Comparison of ENCODE assay signal across 9 cellular contexts in genomic region chr22:37563153-37564081, GRCh38. TPM values are rescaled to one million over a fixed set of nuclear protein-coding genes. Genes with fewer than 3 reads are reported as not detected.
DNase-seq lines count a peak whose midpoint lies in the region; ATAC-seq and TF ChIP-seq lines count a peak whose summit lies in the region.
"Had no signal": no experiment of that assay in that cellular context is flagged by ENCODE, and none has a peak within 500 bp of the region (broad histone marks: within the 10 kb centered on the region; RNA-seq: fewer than 3 reads in every experiment).

No MANE protein-coding gene starts in this region.

- H3K27me3 Mint-ChIP-seq in activated T-helper 2 cell treated with anti-CD3 and anti-CD28 coated beads, Interferon-gamma antibody, Interleukin-2, Interleukin-4, amounts not matched to agents 10 μg/mL and 5 μg/mL and 100 μg/mL, durations not matched to agents 14 hours and 24 hours and 36 hours (ENCODE audit: low read depth), result peaks cover 45% of the 10 kb centered on the region

- no peak overlapping the region for H3K4me3 Mint-ChIP-seq in activated T-helper 2 cell treated with anti-CD3 and anti-CD28 coated beads, Interferon-gamma antibody, Interleukin-2, Interleukin-4, amounts not matched to agents 10 μg/mL and 5 μg/mL and 100 μg/mL, durations not matched to agents 14 hours and 24 hours and 36 hours (ENCODE audit: low read depth)

- TF ChIP-seq CTCF in breast epithelium (IDR thresholded peaks at IDR 0.05), result no peak
- TF ChIP-seq CTCF in left lung (IDR thresholded peaks at IDR 0.05), result no peak
- no peak for TF ChIP-seq CTCF in testis (IDR thresholded peaks at IDR 0.05)

- H3K27me3 ChIP-seq in breast epithelium (no peaks in the 10 kb centered on the region), left lung (peaks cover 0 to 61% of the 10 kb centered on the region in 2 donors), testis (no peaks in the 10 kb centered on the region)

- H3K36me3 ChIP-seq in breast epithelium, result no peaks in the 10 kb centered on the region
- H3K36me3 ChIP-seq in left lung, result peaks cover 0 to 28% of the 10 kb centered on the region in 2 donors
- H3K36me3 ChIP-seq in testis (ENCODE audit: low read depth, missing control alignments), result no peaks in the 10 kb centered on the region
- H3K36me3 ChIP-seq: neutrophil had no signal

- H3K4me1 ChIP-seq in breast epithelium (peaks cover 7 to 40% of the 10 kb centered on the region in 2 donors), left lung (peaks cover 50 to 91% of the 10 kb centered on the region in 2 donors), testis (peaks cover 51% of the 10 kb centered on the region)

- intact Hi-C loops in breast epithelium (cut with DNase I; ENCODE audit: low total_unique reads), result no loop called here
- intact Hi-C loops in left lung (cut with DNase I), result no loop called here
- intact Hi-C loops in testis (cut with DNase I; ENCODE audit: low total_unique reads), result no loop called here
- intact Hi-C loops in activated T-helper 2 cell treated with anti-CD3 and anti-CD28 coated beads, Interferon-gamma antibody, Interleukin-2, Interleukin-4, amounts not matched to agents 10 μg/mL and 5 μg/mL and 100 μg/mL, durations not matched to agents 14 hours and 24 hours and 36 hours (cut with micrococcal nuclease), result no loop called here

- 44 to 49% methylated on average over 14 of the region's 14 CpGs for WGBS in testis, 2 donors

- H3K27ac ChIP-seq in breast epithelium (peak overlapping the region; percentile 97 to 99), left lung (peak overlapping the region; percentile 90 to 98), testis (peak overlapping the region; percentile 56 to 80)
- H3K27ac ChIP-seq: neutrophil had no signal

- H3K4me3 ChIP-seq in breast epithelium (peak overlapping the region in 2 of 3 donors; percentile 11 to 77), left lung (peak overlapping the region in 1 of 2 donors; percentile 66), testis (no peak overlapping the region)

- H3K9me3 Mint-ChIP-seq in activated T-helper 2 cell treated with anti-CD3 and anti-CD28 coated beads, Interferon-gamma antibody, Interleukin-2, Interleukin-4, amounts not matched to agents 10 μg/mL and 5 μg/mL and 100 μg/mL, durations not matched to agents 14 hours and 24 hours and 36 hours, result no peaks in the 10 kb centered on the region

- ATAC-seq in left lung, result peak; percentile 22
- ATAC-seq in HG02970 (IDR thresholded peaks at IDR 0.05; ENCODE audit: low FRiP score, unreplicated experiment), result no peak

- H3K36me3 Mint-ChIP-seq in activated T-helper 2 cell treated with anti-CD3 and anti-CD28 coated beads, Interferon-gamma antibody, Interleukin-2, Interleukin-4, amounts not matched to agents 10 μg/mL and 5 μg/mL and 100 μg/mL, durations not matched to agents 14 hours and 24 hours and 36 hours (ENCODE audit: low read depth), result no peaks in the 10 kb centered on the region

- DNase-seq in HT-29 (ENCODE audit: low spot score) (peak; percentile 77), breast epithelium (ENCODE audit: low spot score in 2 of 2) (peak; percentile 90 to 92), left lung (peak in 1 of 2 donors; percentile 78), testis (peak; percentile 90), GM19238 (ENCODE audit: insufficient read length, low spot score) (no peak), NCI-H1417 (lab: John Stamatoyannopoulos, UW) (no peak)
- DNase-seq in activated T-helper 2 cell treated with anti-CD3 and anti-CD28 coated beads, Interferon-gamma antibody, Interleukin-2, Interleukin-4, amounts not matched to agents 10 μg/mL and 5 μg/mL and 100 μg/mL, durations not matched to agents 14 hours and 24 hours and 36 hours (ENCODE audit: low spot score), result no peak

- no peak for TF ChIP-seq POLR2A in breast epithelium (IDR thresholded peaks at IDR 0.05)
- no peak for TF ChIP-seq POLR2A in testis (IDR thresholded peaks at IDR 0.05)

- no peaks in the 10 kb centered on the region for H3K9me3 ChIP-seq in breast epithelium
- H3K9me3 ChIP-seq in left lung, result no peaks in the 10 kb centered on the region
- no peaks in the 10 kb centered on the region for H3K9me3 ChIP-seq in testis
- H3K9me3 ChIP-seq: neutrophil had no signal

- H3K4me1 Mint-ChIP-seq in activated T-helper 2 cell treated with anti-CD3 and anti-CD28 coated beads, Interferon-gamma antibody, Interleukin-2, Interleukin-4, amounts not matched to agents 10 μg/mL and 5 μg/mL and 100 μg/mL, durations not matched to agents 14 hours and 24 hours and 36 hours (ENCODE audit: low read depth), result peaks cover 21% of the 10 kb centered on the region

- H3K27ac Mint-ChIP-seq in activated T-helper 2 cell treated with anti-CD3 and anti-CD28 coated beads, Interferon-gamma antibody, Interleukin-2, Interleukin-4, amounts not matched to agents 10 μg/mL and 5 μg/mL and 100 μg/mL, durations not matched to agents 14 hours and 24 hours and 36 hours, result no peak overlapping the region

RNA-seq across cellular contexts. Expression of gene CDC42EP1, which starts 3.1 kb away (rescaled TPM):
- 62.3 and 68.7 TPM in 2 replicates for total RNA-seq in HT-29 (2014; rRNA removed; shearing (Covaris generic))
- 10 to 100 TPM; 13.8 to 43.0 (median 29.8) TPM for total RNA-seq in breast epithelium
- 10 to 100 TPM; 74.0 to 84.3 TPM for total RNA-seq in left lung
- total RNA-seq in testis, result 10 to 100 TPM; 73.9 to 87.4 TPM
- 49.0 TPM for polyA plus RNA-seq in testis (ENCODE audit: insufficient read depth, low read depth, low replicate concordance)
- total RNA-seq in activated T-helper 2 cell treated with anti-CD3 and anti-CD28 coated beads, Interferon-gamma antibody, Interleukin-2, Interleukin-4, amounts not matched to agents 10 μg/mL and 5 μg/mL and 100 μg/mL, durations not matched to agents 14 hours and 24 hours and 36 hours, result 0.74 and 1.1 TPM in 2 replicates

RNA-seq across cellular contexts. Expression of gene LGALS2, which starts 16.5 kb away (rescaled TPM):
- total RNA-seq in HT-29 (2014; rRNA removed; shearing (Covaris generic)), result 11.1 and 13.0 TPM in 2 replicates
- total RNA-seq in breast epithelium (under 1 TPM in 2 of 3 donors, not detected in 1; 0.80 to 0.88 TPM), left lung (under 1 TPM in 1 of 2 donors, not detected in 1; 0.61 TPM), testis (not detected)
- 8.1 TPM for polyA plus RNA-seq in testis (ENCODE audit: insufficient read depth, low read depth, low replicate concordance)
- total RNA-seq in activated T-helper 2 cell treated with anti-CD3 and anti-CD28 coated beads, Interferon-gamma antibody, Interleukin-2, Interleukin-4, amounts not matched to agents 10 μg/mL and 5 μg/mL and 100 μg/mL, durations not matched to agents 14 hours and 24 hours and 36 hours, result not detected in 2 replicates

RNA-seq across cellular contexts. Expression of gene CARD10, which starts 44.2 kb away (rescaled TPM):
- total RNA-seq in HT-29 (2014; rRNA removed; shearing (Covaris generic)), result 32.7 and 50.4 TPM in 2 replicates
- total RNA-seq in breast epithelium, result 10 to 100 TPM in 2 of 3 donors, 1 to 10 TPM in 1; 2.9 to 12.1 (median 10.2) TPM
- total RNA-seq in left lung, result 10 to 100 TPM; 10.3 to 13.6 TPM
- total RNA-seq in testis, result 100 to 1,000 TPM in 1 of 2 donors, 10 to 100 TPM in 1; 89.8 to 113 TPM
- polyA plus RNA-seq in testis (ENCODE audit: insufficient read depth, low read depth, low replicate concordance), result 42.6 TPM
- 0.09 TPM in 1 of 2 replicates, not detected in the other for total RNA-seq in activated T-helper 2 cell treated with anti-CD3 and anti-CD28 coated beads, Interferon-gamma antibody, Interleukin-2, Interleukin-4, amounts not matched to agents 10 μg/mL and 5 μg/mL and 100 μg/mL, durations not matched to agents 14 hours and 24 hours and 36 hours

RNA-seq across cellular contexts. Expression of gene GGA1, which starts 45.2 kb away (rescaled TPM):
- 54.1 and 55.1 TPM in 2 replicates for total RNA-seq in HT-29 (2014; rRNA removed; shearing (Covaris generic))
- total RNA-seq in breast epithelium (10 to 100 TPM; 36.6 to 63.9 (median 54.7) TPM), left lung (10 to 100 TPM; 53.0 to 64.3 TPM), testis (100 to 1,000 TPM; 274 to 359 TPM)
- 354 TPM for polyA plus RNA-seq in testis (ENCODE audit: insufficient read depth, low read depth, low replicate concordance)
- total RNA-seq in activated T-helper 2 cell treated with anti-CD3 and anti-CD28 coated beads, Interferon-gamma antibody, Interleukin-2, Interleukin-4, amounts not matched to agents 10 μg/mL and 5 μg/mL and 100 μg/mL, durations not matched to agents 14 hours and 24 hours and 36 hours, result 69.3 and 71.2 TPM in 2 replicates

Comparison
In these comparisons a context has a peak if more than half of its experiments do, and no peak if none do; other contexts are left out.
1. DNase-seq: peak in HT-29 (single experiment), breast epithelium (2 of 2) and testis (single experiment); none in activated T-helper 2 cell treated with anti-CD3 and anti-CD28 coated beads, Interferon-gamma antibody, Interleukin-2, Interleukin-4, amounts not matched to agents 10 μg/mL and 5 μg/mL and 100 μg/mL, durations not matched to agents 14 hours and 24 hours and 36 hours (single experiment), GM19238 (single experiment) and NCI-H1417 (0 of 3).
2. H3K4me3 ChIP-seq: peak in breast epithelium (2 of 3); none in testis (0 of 2).
3. Peak in every context shown above with its lines, with median percentiles within 50 percentile points of each other: H3K27ac ChIP-seq.